ENCODE assay signal across 10 cellular contexts in the genomic region with DNA sequence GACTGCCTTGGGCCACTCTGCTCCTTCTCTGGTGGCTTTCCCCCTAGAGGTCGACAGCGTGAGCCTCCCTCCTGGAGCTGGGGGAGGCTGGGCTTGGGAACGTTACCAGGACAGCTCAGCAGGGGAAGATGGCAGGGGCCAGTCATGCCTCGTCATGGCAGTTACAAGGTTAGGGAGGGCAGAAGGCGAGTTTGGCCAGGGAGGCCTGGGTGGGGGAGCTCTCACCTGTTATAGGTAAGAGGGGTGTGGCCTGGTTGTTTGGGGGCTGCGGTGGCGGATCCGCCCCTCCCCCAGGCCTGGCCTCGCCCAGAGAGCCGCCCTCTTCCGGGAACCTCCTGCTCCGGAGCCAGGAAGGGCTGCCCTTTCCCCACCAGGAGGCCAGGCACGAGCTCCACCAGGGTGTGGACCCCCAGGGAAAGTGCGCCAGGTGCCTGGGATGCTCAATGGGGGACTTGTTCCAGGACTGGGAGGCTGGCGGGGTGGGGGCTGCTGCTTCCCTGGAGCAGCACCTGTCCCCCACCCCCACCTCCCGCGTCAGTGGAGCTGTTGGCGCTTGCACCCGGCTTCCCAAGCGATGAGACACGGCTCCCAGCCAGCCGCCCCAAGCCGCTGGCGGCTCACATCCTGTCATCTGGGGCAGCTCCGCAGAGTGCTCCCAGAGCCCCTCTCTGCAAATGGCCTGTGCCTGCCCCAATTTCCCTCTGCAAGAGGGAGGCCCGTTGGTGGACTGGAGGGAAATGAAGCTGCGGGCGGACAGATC. TPM values are rescaled to one million over a fixed set of nuclear protein-coding genes. Genes with fewer than 3 reads are reported as not detected.
DNase-seq lines count a peak whose midpoint lies in the region; ATAC-seq and TF ChIP-seq lines count a peak whose summit lies in the region.
"Had no signal": no experiment of that assay in that cellular context is flagged by ENCODE, and none has a peak within 500 bp of the region (broad histone marks: within the 10 kb centered on the region; RNA-seq: fewer than 3 reads in every experiment).

No MANE protein-coding gene starts in this region.

- WGBS in body of pancreas, 2 donors = 4 to 5% methylated on average over 7 to 22 of the region's 28 CpGs

- peak in 1 of 3 donors; percentile 9 for TF ChIP-seq POLR2A in body of pancreas (IDR thresholded peaks at IDR 0.05)
- no peak for TF ChIP-seq POLR2A in vagina (IDR thresholded peaks at IDR 0.05)

- H3K9me3 ChIP-seq in body of pancreas (no peaks in the 10 kb centered on the region), vagina (no peaks in the 10 kb centered on the region)

- H3K36me3 ChIP-seq in body of pancreas (replicated peaks in 1 of 2; ENCODE audit: insufficient read depth in 1 of 2, low read depth in 2 of 2) (no peaks in the 10 kb centered on the region), kidney epithelial cell (ENCODE audit: control insufficient read depth, insufficient read depth, low read length) (no peaks in the 10 kb centered on the region), vagina (no peaks in the 10 kb centered on the region)

- TF ChIP-seq CTCF in body of pancreas (IDR thresholded peaks at IDR 0.05) (peak in 2 of 7 experiments; percentile 6 to 22), kidney epithelial cell (IDR thresholded peaks at IDR 0.05; ENCODE audit: insufficient read depth, low read length, poor library complexity, severe bottlenecking) (no peak), vagina (IDR thresholded peaks at IDR 0.05) (no peak)

- H3K27ac ChIP-seq in body of pancreas (no peak overlapping the region), vagina (peak overlapping the region; percentile 45)

- ATAC-seq in Right ventricle myocardium superior (ENCODE audit: poor library complexity) = peak; percentile 43
- ATAC-seq in body of pancreas = peak; percentile 66
- no peak for ATAC-seq in HG03139 (IDR thresholded peaks at IDR 0.05; ENCODE audit: unreplicated experiment)

- H3K27me3 ChIP-seq in body of pancreas = no peaks in the 10 kb centered on the region
- no peaks in the 10 kb centered on the region for H3K27me3 ChIP-seq in kidney epithelial cell (ENCODE audit: control insufficient read depth, insufficient read depth, low read length)
- H3K27me3 ChIP-seq in vagina = no peaks in the 10 kb centered on the region

- DNase-seq in Right ventricle myocardium superior (no peak), cardiac septum (ENCODE audit: low spot score) (no peak), body of pancreas (peak in 2 of 4 donors; percentile 38 to 41), kidney epithelial cell (ENCODE audit: low read depth) (no peak), vagina (ENCODE audit: extremely low spot score in 2 of 2) (peak; percentile 85 to 94), AML-193 (lab: John Stamatoyannopoulos, UW) (no peak)
- DNase-seq in activated naive CD4-positive, alpha-beta T cell treated with anti-CD3 and anti-CD28 coated beads, Interleukin-2, amount 50 U/mL, for 16 hours = no peak
- DNase-seq: C1 segment of cervical spinal cord had no signal

- intact Hi-C loops in Right ventricle myocardium superior (cut with DNase I) = loop anchor here (5.0 kb wide), 2 partner anchors 43 to 88 kb away; no protein-coding TSS in a partner anchor
- intact Hi-C loops in cardiac septum (cut with DNase I) = no loop called here
- intact Hi-C loops in body of pancreas (cut with DNase I) = no loop called here
- intact Hi-C loops in vagina (cut with DNase I) = no loop called here

- H3K4me3 ChIP-seq in body of pancreas (no peak overlapping the region), kidney epithelial cell (ENCODE audit: low read depth, low read length) (peak overlapping the region; percentile 16), vagina (peak overlapping the region in 1 of 2 donors; percentile 15)
- H3K4me3 ChIP-seq: lung had no signal

- H3K4me1 ChIP-seq in body of pancreas (peaks cover 8% of the 10 kb centered on the region), vagina (peaks cover 26% of the 10 kb centered on the region)

RNA-seq across cellular contexts. Expression of gene PKP1, which starts 23.6 kb away (rescaled TPM):
- total RNA-seq in Right ventricle myocardium superior (0.08 TPM), cardiac septum (0.16 TPM), body of pancreas (under 1 TPM in 1 of 2 donors, not detected in 1; 0.33 TPM), kidney epithelial cell (8.7 and 11.6 TPM in 2 replicates), vagina (409 TPM)

Comparison
In these comparisons a context has a peak if more than half of its experiments do, and no peak if none do; other contexts are left out.
1. DNase-seq: peak in vagina (2 of 2); none in Right ventricle myocardium superior (single experiment), cardiac septum (single experiment), kidney epithelial cell (single experiment), AML-193 (0 of 2) and activated naive CD4-positive, alpha-beta T cell treated with anti-CD3 and anti-CD28 coated beads, Interleukin-2, amount 50 U/mL, for 16 hours (single experiment).
2. RNA of gene PKP1, which starts 23.6 kb away (total RNA-seq): 409 TPM in vagina (single experiment); 8.7 to 11.6 TPM in kidney epithelial cell, 0.33 TPM in body of pancreas, 0.16 TPM in cardiac septum (single experiment) and 0.08 TPM in Right ventricle myocardium superior (single experiment); every median in the first group is over 10 times any median in the second.